1 cellular context compared by ENCODE assay signal in genomic region chr1:16784955-16785354, GRCh38. TPM values are rescaled to one million over a fixed set of nuclear protein-coding genes. Genes with fewer than 3 reads are reported as not detected.
"Had no signal": no experiment of that assay in that cellular context is flagged by ENCODE, and none has a peak within 500 bp of the region (broad histone marks: within the 10 kb centered on the region; RNA-seq: fewer than 3 reads in every experiment).

No MANE protein-coding gene starts in this region.

RNA-seq across cellular contexts. Expression of gene RNU1-4, which starts 44.6 kb away (rescaled TPM):
- total RNA-seq: fibroblast of villous mesenchyme had no signal
